ENCODE assay signal across 9 cellular contexts in the genomic region with DNA sequence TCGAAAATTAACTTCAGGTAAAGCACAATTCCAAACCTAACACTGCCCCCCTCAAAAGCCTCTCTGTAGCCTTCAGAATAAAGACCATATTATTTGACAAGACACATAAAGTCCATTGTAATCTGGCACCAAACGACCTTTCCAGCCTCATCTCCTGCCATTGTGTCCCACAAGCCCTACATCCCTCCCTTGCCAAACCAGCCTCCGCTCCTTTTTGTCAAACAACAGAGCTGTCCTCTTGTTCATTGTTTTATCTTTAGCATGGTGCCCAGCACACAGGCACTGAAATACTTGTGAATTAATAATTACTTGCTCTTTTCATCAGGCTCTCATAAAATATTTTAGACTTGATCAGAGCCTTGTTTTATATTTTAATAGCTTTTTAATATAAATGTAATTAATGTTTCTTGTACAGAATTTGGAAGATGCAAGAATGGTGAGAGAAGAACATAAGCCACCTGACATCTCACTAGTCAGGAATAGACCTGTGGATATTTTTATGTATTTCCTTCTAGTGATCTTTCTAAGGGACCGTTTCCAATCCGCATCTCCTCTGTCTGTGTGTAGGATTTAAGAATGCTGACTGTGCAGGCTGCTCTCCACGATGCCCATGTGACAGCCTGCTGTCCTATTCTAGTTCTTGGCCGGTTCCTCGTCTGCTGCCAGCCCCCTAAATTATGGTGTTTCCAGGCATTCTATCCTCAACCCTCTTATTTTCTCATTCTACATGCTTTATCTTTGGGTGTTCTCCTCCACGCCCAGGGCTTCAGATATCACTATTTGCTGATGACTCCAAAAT. TPM values are rescaled to one million over a fixed set of nuclear protein-coding genes. Genes with fewer than 3 reads are reported as not detected.
DNase-seq lines count a peak whose midpoint lies in the region; ATAC-seq and TF ChIP-seq lines count a peak whose summit lies in the region.
"Had no signal": no experiment of that assay in that cellular context is flagged by ENCODE, and none has a peak within 500 bp of the region (broad histone marks: within the 10 kb centered on the region; RNA-seq: fewer than 3 reads in every experiment).

No MANE protein-coding gene starts in this region.

- H3K27ac ChIP-seq in ACC112 (ENCODE audit: low read depth, low read length) (no peak overlapping the region), IMR-90 (ENCODE audit: insufficient read depth, low read length) (no peak overlapping the region), caudate nucleus (ENCODE audit: low read depth, low read length) (peak overlapping the region; percentile 96)

- WGBS in IMR-90 (ENCODE audit: extremely low coverage in 2 of 2, insufficient read length in 1 of 2), 2 experiments, result 79% methylated on average over 5 of the region's 9 CpGs; no CpG with 5 or more reads in 1 of the 2 experiments

- no peaks in the 10 kb centered on the region for H3K9me3 ChIP-seq in IMR-90 (ENCODE audit: control insufficient read depth, insufficient read depth, low read length)
- H3K9me3 ChIP-seq: Caco-2 had no signal

- H3K56ac ChIP-seq in IMR-90 (ENCODE audit: extremely low read depth, insufficient read depth, low read length), result no peak overlapping the region

- H3K79me2 ChIP-seq in ACC112 (ENCODE audit: control insufficient read depth, insufficient read depth, low read length, unreplicated experiment), result peaks cover 43% of the 10 kb centered on the region

- peaks cover 37 to 65% (median 58%) of the 10 kb centered on the region in 4 donors for H3K4me1 Mint-ChIP-seq in naive thymus-derived CD8-positive, alpha-beta T cell

- no peak overlapping the region for H3K9ac ChIP-seq in IMR-90 (ENCODE audit: low read depth, low read length)

- H3K9me3 Mint-ChIP-seq in naive thymus-derived CD8-positive, alpha-beta T cell, result peaks cover 0 to 2% (median 0%) of the 10 kb centered on the region in 9 donors

- H3K4me1 ChIP-seq in ACC112 (ENCODE audit: control insufficient read depth, insufficient read depth, low read length, unreplicated experiment), result peaks cover 29% of the 10 kb centered on the region
- peaks cover 4% of the 10 kb centered on the region; the same call in 1 of the 2 replicates for H3K4me1 ChIP-seq in IMR-90 (ENCODE audit: control insufficient read depth, insufficient read depth, low read length)

- H4K91ac ChIP-seq in IMR-90 (ENCODE audit: insufficient read depth, low read depth, low read length), result no peak overlapping the region

- peak overlapping the region; percentile 68 to 99 (median 97) for H3K27ac Mint-ChIP-seq in naive thymus-derived CD8-positive, alpha-beta T cell

- intact Hi-C loops in IMR-90 (cut with micrococcal nuclease), result no loop called here

- no peak for TF ChIP-seq RAD21 in IMR-90 (IDR thresholded peaks at IDR 0.05; ENCODE audit: low read length)

- no peak overlapping the region for H2BK5ac ChIP-seq in IMR-90 (ENCODE audit: low read depth, low read length, poor library complexity, severe bottlenecking)

- H2AFZ ChIP-seq in ACC112 (ENCODE audit: low read length, unreplicated experiment), result no peak overlapping the region
- H2AFZ ChIP-seq in IMR-90 (replicated peaks; ENCODE audit: low read length, poor library complexity), result no peak overlapping the region

- no peaks in the 10 kb centered on the region for H4K20me1 ChIP-seq in IMR-90 (ENCODE audit: insufficient read depth, low read length)

- no peak overlapping the region for H4K5ac ChIP-seq in IMR-90 (ENCODE audit: low read depth, low read length)

- no peak overlapping the region for H2AK5ac ChIP-seq in IMR-90 (ENCODE audit: low read depth, low read length)

- no peak for DNase-seq in IMR-90
- DNase-seq in caudate nucleus (lab: John Stamatoyannopoulos, UW), result peak in 57 of 61 donors; percentile 6 to 93 (median 68)
- DNase-seq in naive thymus-derived CD8-positive, alpha-beta T cell, result no peak
- no peak for DNase-seq in NCI-H1105 treated with DMSO at 0.1 percent for 48 hours (lab: John Stamatoyannopoulos, UW)
- DNase-seq in NCI-H82 (lab: John Stamatoyannopoulos, UW), result no peak
- DNase-seq: Caco-2 had no signal

- no peak overlapping the region for H3K14ac ChIP-seq in IMR-90 (replicated peaks; ENCODE audit: low read depth, low read length)

- H3K36me3 ChIP-seq in ACC112 (ENCODE audit: insufficient read depth, low read length) (0 out of 2 replicates have a peak, but pooled peaks cover 3% of the 10 kb centered on the region), IMR-90 (ENCODE audit: control insufficient read depth, insufficient read depth, low read length) (no peaks in the 10 kb centered on the region)

- POLR2A ChIA-PET in IMR-90 (lab: Charles Lee; ENCODE audit: unreplicated experiment), result interaction anchor here (0.6 kb wide), 1 partner anchor 421 kb away, joined by 3 read pairs; no protein-coding TSS in a partner anchor
- POLR2A ChIA-PET in naive thymus-derived CD8-positive, alpha-beta T cell (lab: Charles Lee), result interaction anchor here (0.6 to 5.5 kb wide), 5 partner anchors 11 to 257 kb away, joined by 3 to 81 read pairs (median 4); a partner anchor contains a TSS

- dilution Hi-C loops in IMR-90 (cut with HindIII; ENCODE audit: low sequenced_read_pairs, unreplicated experiment), result no loop called here

- peak overlapping the region; percentile 89 to 100 (median 98) for H3K4me3 Mint-ChIP-seq in naive thymus-derived CD8-positive, alpha-beta T cell

- no peak for TF ChIP-seq POLR2A in IMR-90 (IDR thresholded peaks at IDR 0.05; ENCODE audit: low read depth, low read length)

- no peak overlapping the region for H3K4me2 ChIP-seq in IMR-90 (ENCODE audit: low read depth, low read length)

- H3K4ac ChIP-seq in IMR-90 (ENCODE audit: low read depth, low read length), result no peak overlapping the region

- H3K9me1 ChIP-seq in IMR-90 (ENCODE audit: insufficient read depth, low read length), result peaks cover 7% of the 10 kb centered on the region; the same call in 1 of the 2 replicates

- no peak overlapping the region for H2BK120ac ChIP-seq in IMR-90 (ENCODE audit: low read depth, low read length)

- no peak overlapping the region for H2AK9ac ChIP-seq in IMR-90 (replicated peaks; ENCODE audit: low read depth, low read length, poor library complexity)

- no peak overlapping the region; the same call in 1 of the 2 replicates for H3K23ac ChIP-seq in IMR-90 (ENCODE audit: low read depth, low read length)

- no peak overlapping the region for H2BK15ac ChIP-seq in IMR-90 (ENCODE audit: low read depth, low read length)

- in situ Hi-C loops in IMR-90 (cut with MboI; ENCODE audit: low sequenced_read_pairs), result loop anchor here (5.0 kb wide), 1 partner anchor 190 kb away; no protein-coding TSS in a partner anchor

- H3K36me3 Mint-ChIP-seq in naive thymus-derived CD8-positive, alpha-beta T cell, result peaks cover 4 to 15% (median 6%) of the 10 kb centered on the region in 3 donors

- H4K8ac ChIP-seq in IMR-90 (ENCODE audit: low read depth in 2 of 2, low read length in 2 of 2), result no peak overlapping the region

- H3K18ac ChIP-seq in IMR-90 (ENCODE audit: low read depth, low read length), result no peak overlapping the region

- H3K27me3 ChIP-seq in ACC112 (ENCODE audit: insufficient read depth, low read length) (no peaks in the 10 kb centered on the region), IMR-90 (ENCODE audit: control insufficient read depth, insufficient read depth, low read length) (no peaks in the 10 kb centered on the region)

- ATAC-seq in IMR-90 (ENCODE audit: low read depth), result no peak
- no peak for ATAC-seq in naive thymus-derived CD8-positive, alpha-beta T cell
- no peak for ATAC-seq in HG02623 (IDR thresholded peaks at IDR 0.05; ENCODE audit: unreplicated experiment)
- no peak for ATAC-seq in HG03175 (IDR thresholded peaks at IDR 0.05; ENCODE audit: unreplicated experiment)

- H3K4me3 ChIP-seq in ACC112 (ENCODE audit: low read depth, low read length) (peak overlapping the region; percentile 88; the same call in 1 of the 2 replicates), IMR-90 (ENCODE audit: insufficient read depth, low read depth, low read length) (no peak overlapping the region)

- no peak for TF ChIP-seq CTCF in IMR-90 (conservative IDR thresholded peaks at IDR 0.05; ENCODE audit: low read depth, low read length)

- no peak overlapping the region for H2BK20ac ChIP-seq in IMR-90 (ENCODE audit: low read depth, low read length)

- H3K27me3 Mint-ChIP-seq in naive thymus-derived CD8-positive, alpha-beta T cell, result no peaks in the 10 kb centered on the region

- peaks cover 9 to 29% of the 10 kb centered on the region in 2 experiments for H3K79me1 ChIP-seq in IMR-90 (ENCODE audit: low read depth in 1 of 2, low read length in 2 of 2)

- CTCF ChIA-PET in IMR-90 (lab: Yijun Ruan, JAX), result no interaction called here

- BruUV-seq in IMR-90 (replicated peaks; lab: Mats Ljungman, UMichigan), result no TSS peak

TF ChIP-seq in IMR-90, 13 proteins besides CTCF, POLR2A, EP300 and RAD21:
- TF ChIP-seq, protein P1, sequence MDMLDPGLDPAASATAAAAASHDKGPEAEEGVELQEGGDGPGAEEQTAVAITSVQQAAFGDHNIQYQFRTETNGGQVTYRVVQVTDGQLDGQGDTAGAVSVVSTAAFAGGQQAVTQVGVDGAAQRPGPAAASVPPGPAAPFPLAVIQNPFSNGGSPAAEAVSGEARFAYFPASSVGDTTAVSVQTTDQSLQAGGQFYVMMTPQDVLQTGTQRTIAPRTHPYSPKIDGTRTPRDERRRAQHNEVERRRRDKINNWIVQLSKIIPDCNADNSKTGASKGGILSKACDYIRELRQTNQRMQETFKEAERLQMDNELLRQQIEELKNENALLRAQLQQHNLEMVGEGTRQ (IDR thresholded peaks at IDR 0.05; ENCODE audit: low read depth, low read length), result no peak
- peak; percentile 75 for TF ChIP-seq MAFK (IDR thresholded peaks at IDR 0.05; ENCODE audit: low read depth, low read length)
TF ChIP-seq in IMR-90: peak in this region for 1.

RNA-seq across cellular contexts. Expression of a gene that starts 3.0 kb away (rescaled TPM):
- total RNA-seq in IMR-90 (2012; rRNA removed), result 20.3 and 21.9 TPM in 2 replicates
- 16.5 and 20.6 TPM in 2 replicates for polyA plus RNA-seq in IMR-90 (2012; rRNA removed)
- polyA plus RNA-seq in IMR-90 (2012; cell fraction: cytosol; rRNA removed), result 9.5 and 12.3 TPM in 2 replicates
- 9.2 and 22.4 TPM in 2 replicates for polyA plus RNA-seq in IMR-90 (2012; cell fraction: nucleus; rRNA removed; ENCODE audit: low replicate concordance)
- 10 to 100 TPM; 62.6 to 77.1 TPM for total RNA-seq in naive thymus-derived CD8-positive, alpha-beta T cell
- polyA plus RNA-seq in naive thymus-derived CD8-positive, alpha-beta T cell, result 10 to 100 TPM; 72.7 to 80.7 (median 78.3) TPM

Comparison
In these comparisons a context has a peak if more than half of its experiments do, and no peak if none do; other contexts are left out.
1. DNase-seq: peak in caudate nucleus (57 of 61); none in IMR-90 (single experiment), naive thymus-derived CD8-positive, alpha-beta T cell (0 of 10), NCI-H1105 treated with DMSO at 0.1 percent for 48 hours (single experiment) and NCI-H82 (single experiment).